Comparison of ENCODE assay signal across 8 cellular contexts in the genomic region with DNA sequence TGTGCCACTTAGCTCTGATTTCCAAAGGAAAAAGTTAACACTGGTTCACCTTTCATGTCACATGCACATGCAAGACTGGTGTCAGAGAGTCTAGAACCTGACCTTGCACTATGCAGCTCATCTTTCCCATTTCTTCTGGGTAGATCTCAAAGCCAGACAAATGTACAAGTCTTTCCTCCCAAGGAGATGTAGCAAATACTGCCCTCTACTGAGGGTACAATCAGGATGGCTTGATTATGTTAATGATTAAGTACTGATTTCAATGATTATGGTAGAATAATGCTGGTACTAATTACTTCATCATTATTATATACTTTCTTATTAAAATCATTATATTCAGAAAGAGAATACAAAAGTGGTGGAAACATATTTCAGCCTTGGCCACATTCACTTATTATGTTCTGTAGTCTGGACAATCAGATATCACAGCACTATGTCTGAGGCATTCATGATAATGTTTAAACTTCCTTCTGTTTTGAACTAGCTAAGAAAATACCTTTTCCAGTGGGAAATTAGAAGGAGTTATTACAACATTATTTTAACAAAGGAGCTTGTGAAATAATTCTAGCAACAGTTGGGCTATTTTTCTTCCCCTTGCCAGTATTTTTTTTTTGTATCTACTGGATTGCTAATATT.
A peak's percentile ranks its signal among the peaks of the same experiment; 100 is the strongest.
DNase-seq lines count a peak whose midpoint lies in the region; ATAC-seq, FAIRE-seq and TF ChIP-seq lines count a peak whose summit lies in the region.

No MANE protein-coding gene starts in this region.

- H3K27ac ChIP-seq in CD8-positive, alpha-beta T cell (ENCODE audit: low read depth, low read length) = no peak overlapping the region
- H3K27ac ChIP-seq in endothelial cell of umbilical vein (ENCODE audit: insufficient read depth, low read depth, low read length) = no peak overlapping the region

- DNase-seq in CD8-positive, alpha-beta T cell = no peak
- peak; percentile 39 for DNase-seq in HCEC 1CT
- DNase-seq in OCI-M1 (lab: John Stamatoyannopoulos, UW) = peak; percentile 81
- peak; percentile 77 for DNase-seq in endothelial cell of umbilical vein (ENCODE audit: low read depth, low spot score)
- DNase-seq in non-pigmented ciliary epithelial cell (ENCODE audit: low read depth) = peak; percentile 18
- no peak for DNase-seq in NCI-H187 treated with DMSO at 0.1 percent for 48 hours (lab: John Stamatoyannopoulos, UW)

- peak; percentile 73 for FAIRE-seq in endothelial cell of umbilical vein (lab: Jason Lieb, UNC)

- H4K20me1 ChIP-seq in endothelial cell of umbilical vein (replicated peaks; ENCODE audit: control insufficient read depth, extremely low read depth, insufficient read depth, low read length) = no peaks in the 10 kb centered on the region

- ATAC-seq in CD8-positive, alpha-beta T cell = no peak
- no peak for ATAC-seq in GM18520 (IDR thresholded peaks at IDR 0.05; ENCODE audit: unreplicated experiment)
- no peak for ATAC-seq in GM18517 (IDR thresholded peaks at IDR 0.05; ENCODE audit: unreplicated experiment)

- no peak overlapping the region for H3K9ac ChIP-seq in endothelial cell of umbilical vein (replicated peaks; ENCODE audit: extremely low read depth, insufficient read depth, low read length)

- peaks cover 2% of the 10 kb centered on the region for H3K36me3 Mint-ChIP-seq in CD8-positive, alpha-beta T cell

- no peaks in the 10 kb centered on the region for H3K9me3 ChIP-seq in CD8-positive, alpha-beta T cell (ENCODE audit: low read length)
- H3K9me3 ChIP-seq in endothelial cell of umbilical vein (replicated peaks; ENCODE audit: control insufficient read depth, insufficient read depth, low read length) = no peaks in the 10 kb centered on the region

- H3K9me1 ChIP-seq in endothelial cell of umbilical vein (replicated peaks; ENCODE audit: control insufficient read depth, extremely low read depth, insufficient read depth, low read length) = no peaks in the 10 kb centered on the region

- no peak overlapping the region for H3K4me3 ChIP-seq in CD8-positive, alpha-beta T cell (ENCODE audit: low read depth, low read length)
- H3K4me3 ChIP-seq in endothelial cell of umbilical vein (replicated peaks in 1 of 3; ENCODE audit: insufficient read depth in 1 of 3, low read depth in 1 of 3, low read length in 3 of 3) = no peak overlapping the region

- no peak overlapping the region for H2AFZ ChIP-seq in endothelial cell of umbilical vein (ENCODE audit: low read depth, low read length)

- H3K4me1 Mint-ChIP-seq in CD8-positive, alpha-beta T cell (ENCODE audit: low read depth) = no peaks in the 10 kb centered on the region

- TF ChIP-seq CTCF in CD8-positive, alpha-beta T cell (IDR thresholded peaks at IDR 0.05) = peak; percentile 48
- peak; percentile 47 to 54 for TF ChIP-seq CTCF in endothelial cell of umbilical vein (IDR thresholded peaks at IDR 0.05; ENCODE audit: extremely low read depth in 1 of 2, insufficient read depth in 1 of 2, low read depth in 1 of 2, low read length in 2 of 2)

- no peak for TF ChIP-seq POLR2A in endothelial cell of umbilical vein (IDR thresholded peaks at IDR 0.05; ENCODE audit: low read depth, low read length)

- H3K27me3 Mint-ChIP-seq in CD8-positive, alpha-beta T cell (ENCODE audit: low read depth) = no peaks in the 10 kb centered on the region

- H3K4me3 Mint-ChIP-seq in CD8-positive, alpha-beta T cell = no peak overlapping the region

- dilution Hi-C loops in endothelial cell of umbilical vein (cut with MboI; ENCODE audit: extremely low pct_ligation_motif_present, low sequenced_read_pairs) = no loop called here

- no TSS peak for BruUV-seq in endothelial cell of umbilical vein (replicated peaks; lab: Mats Ljungman, UMichigan)

- POLR2A ChIA-PET in CD8-positive, alpha-beta T cell (lab: Charles Lee) = no interaction called here
- POLR2A ChIA-PET in endothelial cell of umbilical vein (lab: Charles Lee) = interaction anchor here (0.7 kb wide), 1 partner anchor 324 kb away, joined by 3 read pairs; no protein-coding TSS in a partner anchor

- CTCF ChIA-PET in CD8-positive, alpha-beta T cell (lab: Charles Lee) = interaction anchor here (0.7 to 3.1 kb wide), 11 partner anchors 11 to 512 kb away, joined by 3 to 14 read pairs (median 4); no protein-coding TSS in a partner anchor
- CTCF ChIA-PET in endothelial cell of umbilical vein (lab: Charles Lee) = interaction anchor here (0.5 to 9.8 kb wide), 130 partner anchors 9 to 1386 kb away, joined by 3 to 212 read pairs (median 6); a partner anchor contains a TSS

- no peaks in the 10 kb centered on the region for H3K79me2 ChIP-seq in endothelial cell of umbilical vein (ENCODE audit: control insufficient read depth, insufficient read depth, low read length)

- intact Hi-C loops in CD8-positive, alpha-beta T cell (cut with DNase I, micrococcal nuclease) = loop anchor here in 1 of 2 experiments (1.0 to 10.0 kb wide), 2 partner anchors 237 to 379 kb away; no protein-coding TSS in a partner anchor
- intact Hi-C loops in endothelial cell of umbilical vein (cut with micrococcal nuclease) = loop anchor here (1.0 to 10.0 kb wide), 7 partner anchors 39 to 507 kb away; a partner anchor contains a TSS

- H3K27me3 ChIP-seq in CD8-positive, alpha-beta T cell (ENCODE audit: insufficient read depth, low read length) = no peaks in the 10 kb centered on the region
- no peaks in the 10 kb centered on the region for H3K27me3 ChIP-seq in endothelial cell of umbilical vein (ENCODE audit: control insufficient read depth in 2 of 2, insufficient read depth in 2 of 2, low read length in 2 of 2)

- H3K4me2 ChIP-seq in endothelial cell of umbilical vein (ENCODE audit: insufficient read depth, low read length) = no peak overlapping the region

- H3K4me1 ChIP-seq in CD8-positive, alpha-beta T cell (ENCODE audit: insufficient read depth, low read length) = no peaks in the 10 kb centered on the region
- H3K4me1 ChIP-seq in endothelial cell of umbilical vein (ENCODE audit: control insufficient read depth, extremely low read depth, insufficient read depth, low read length) = no peaks in the 10 kb centered on the region

- no peak overlapping the region for H3K27ac Mint-ChIP-seq in CD8-positive, alpha-beta T cell

- no peaks in the 10 kb centered on the region for H3K36me3 ChIP-seq in CD8-positive, alpha-beta T cell (ENCODE audit: insufficient read depth, low read length)
- H3K36me3 ChIP-seq in endothelial cell of umbilical vein (ENCODE audit: control insufficient read depth in 2 of 2, extremely low read depth in 1 of 2, insufficient read depth in 2 of 2, low read length in 2 of 2) = no peaks in the 10 kb centered on the region

- no peaks in the 10 kb centered on the region for H3K9me3 Mint-ChIP-seq in CD8-positive, alpha-beta T cell

TF ChIP-seq in endothelial cell of umbilical vein, 7 proteins besides CTCF, POLR2A, EP300 and RAD21:
- peak; percentile 28 for TF ChIP-seq GATA2 (IDR thresholded peaks at IDR 0.05; ENCODE audit: insufficient read depth, insufficient read length, low read depth, low read length)
- no peak for TF ChIP-seq POLR2AphosphoS5 (IDR thresholded peaks at IDR 0.05; ENCODE audit: insufficient read depth, low read depth, low read length)

Comparison
In these comparisons a context has a peak if more than half of its experiments do, and no peak if none do; other contexts are left out.
1. DNase-seq: peak in HCEC 1CT (single experiment), OCI-M1 (single experiment), endothelial cell of umbilical vein (single experiment) and non-pigmented ciliary epithelial cell (single experiment); none in CD8-positive, alpha-beta T cell (0 of 7) and NCI-H187 treated with DMSO at 0.1 percent for 48 hours (single experiment).